Comparison of ENCODE assay signal across 29 cellular contexts in genomic region chr18:68033466-68033865, GRCh38.
A peak's percentile ranks its signal among the peaks of the same experiment; 100 is the strongest.
DNase-seq lines count a peak whose midpoint lies in the region; ATAC-seq and TF ChIP-seq lines count a peak whose summit lies in the region.
"Had no signal": no experiment of that assay in that cellular context is flagged by ENCODE, and none has a peak within 500 bp of the region (broad histone marks: within the 10 kb centered on the region; RNA-seq: fewer than 3 reads in every experiment).

No MANE protein-coding gene starts in this region.

- TF ChIP-seq CTCF in AG10803 (conservative IDR thresholded peaks at IDR 0.05; ENCODE audit: low read length) (no peak), IMR-90 (conservative IDR thresholded peaks at IDR 0.05; ENCODE audit: low read depth, low read length) (no peak), brain microvascular endothelial cell (IDR thresholded peaks at IDR 0.05; ENCODE audit: low read depth, low read length, missing control alignments) (no peak)

- no peak for TF ChIP-seq POLR2A in IMR-90 (IDR thresholded peaks at IDR 0.05; ENCODE audit: low read depth, low read length)

- no peak overlapping the region for H2AK9ac ChIP-seq in IMR-90 (replicated peaks; ENCODE audit: low read depth, low read length, poor library complexity)

- H3K23ac ChIP-seq in IMR-90 (ENCODE audit: low read depth, low read length) = no peak overlapping the region

- BruUV-seq in IMR-90 (replicated peaks; lab: Mats Ljungman, UMichigan) = no TSS peak

- H3K79me1 ChIP-seq in IMR-90 (ENCODE audit: low read depth in 1 of 2, low read length in 2 of 2) = no peaks in the 10 kb centered on the region

- no peak overlapping the region for H3K9ac ChIP-seq in IMR-90 (ENCODE audit: low read depth, low read length)
- H3K9ac ChIP-seq: BLaER1 had no signal

- no peak overlapping the region for H2BK5ac ChIP-seq in IMR-90 (ENCODE audit: low read depth, low read length, poor library complexity, severe bottlenecking)

- H3K27ac Mint-ChIP-seq in activated CD8-positive, alpha-beta T cell treated with anti-CD3 and anti-CD28 coated beads, Interleukin-2, amount 10 ng/mL, durations not matched to agents 7 days and 5 days = no peak overlapping the region
- H3K27ac Mint-ChIP-seq: activated naive CD8-positive, alpha-beta T cell treated with anti-CD3 and anti-CD28 coated beads, Interleukin-2, amount 50 U/mL, for 24 hours; H9; IgD-negative memory B cell; stimulated activated effector memory CD8-positive, alpha-beta T cell treated with anti-CD3 and anti-CD28 coated beads, Interleukin-12 subunit alpha, Interleukin-12 subunit beta, amount 100 ng/mL, for 72 hours; T-helper 17 cell had no signal

- H3K18ac ChIP-seq in IMR-90 (ENCODE audit: low read depth, low read length) = no peak overlapping the region

- no peak overlapping the region for H3K14ac ChIP-seq in IMR-90 (replicated peaks; ENCODE audit: low read depth, low read length)

- no peak for TF ChIP-seq RAD21 in IMR-90 (IDR thresholded peaks at IDR 0.05; ENCODE audit: low read length)

- no peak overlapping the region for H2AFZ ChIP-seq in IMR-90 (replicated peaks; ENCODE audit: low read length, poor library complexity)

- dilution Hi-C loops in IMR-90 (cut with HindIII; ENCODE audit: low sequenced_read_pairs, unreplicated experiment) = no loop called here

- no peak overlapping the region for H3K4ac ChIP-seq in IMR-90 (ENCODE audit: low read depth, low read length)

- H3K27ac ChIP-seq in IMR-90 (ENCODE audit: insufficient read depth, low read length) = no peak overlapping the region
- no peak overlapping the region for H3K27ac ChIP-seq in brain microvascular endothelial cell
- H3K27ac ChIP-seq: BLaER1, body of pancreas, pancreas, transverse colon had no signal

- no peak overlapping the region for H3K4me3 ChIP-seq in AG10803 (ENCODE audit: low read length)
- H3K4me3 ChIP-seq in IMR-90 (ENCODE audit: insufficient read depth, low read depth, low read length) = no peak overlapping the region
- H3K4me3 ChIP-seq in brain microvascular endothelial cell (ENCODE audit: low read depth, low read length) = no peak overlapping the region
- H3K4me3 ChIP-seq: BLaER1, body of pancreas, pancreas, transverse colon had no signal

- H3K9me3 Mint-ChIP-seq in activated CD8-positive, alpha-beta T cell treated with anti-CD3 and anti-CD28 coated beads, Interleukin-2, amount 10 ng/mL, durations not matched to agents 7 days and 5 days (ENCODE audit: insufficient read depth) = no peaks in the 10 kb centered on the region
- H3K9me3 Mint-ChIP-seq: activated naive CD8-positive, alpha-beta T cell treated with anti-CD3 and anti-CD28 coated beads, Interleukin-2, amount 50 U/mL, for 24 hours; H9; IgD-negative memory B cell; neural crest cell; stimulated activated effector memory CD8-positive, alpha-beta T cell treated with anti-CD3 and anti-CD28 coated beads, Interleukin-12 subunit alpha, Interleukin-12 subunit beta, amount 100 ng/mL, for 72 hours had no signal

- no peak overlapping the region for H2BK20ac ChIP-seq in IMR-90 (ENCODE audit: low read depth, low read length)

- H4K5ac ChIP-seq in IMR-90 (ENCODE audit: low read depth, low read length) = no peak overlapping the region

- no peaks in the 10 kb centered on the region for H3K27me3 Mint-ChIP-seq in activated CD8-positive, alpha-beta T cell treated with anti-CD3 and anti-CD28 coated beads, Interleukin-2, amount 10 ng/mL, durations not matched to agents 7 days and 5 days (ENCODE audit: low read depth)
- H3K27me3 Mint-ChIP-seq: activated naive CD8-positive, alpha-beta T cell treated with anti-CD3 and anti-CD28 coated beads, Interleukin-2, amount 50 U/mL, for 24 hours; IgD-negative memory B cell; T-helper 17 cell had no signal

- CTCF ChIA-PET in IMR-90 (lab: Yijun Ruan, JAX) = no interaction called here
- CTCF ChIA-PET in activated CD8-positive, alpha-beta T cell treated with anti-CD3 and anti-CD28 coated beads, Interleukin-2, amount 10 ng/mL, durations not matched to agents 7 days and 5 days (lab: Charles Lee) = no interaction called here

- 43% methylated on average over 1 of the region's 5 CpGs; no CpG with 5 or more reads in 1 of the 2 experiments for WGBS in IMR-90 (ENCODE audit: extremely low coverage in 2 of 2, insufficient read length in 1 of 2), 2 experiments

- ATAC-seq in IMR-90 (ENCODE audit: low read depth) (no peak), HG03039 (IDR thresholded peaks at IDR 0.05; ENCODE audit: unreplicated experiment) (no peak), HG02981 (IDR thresholded peaks at IDR 0.05; ENCODE audit: unreplicated experiment) (no peak)
- no peak for ATAC-seq in activated CD8-positive, alpha-beta T cell treated with anti-CD3 and anti-CD28 coated beads, Interleukin-2, amount 10 ng/mL, durations not matched to agents 7 days and 5 days
- ATAC-seq: activated naive CD8-positive, alpha-beta T cell treated with anti-CD3 and anti-CD28 coated beads, Interleukin-2, amount 50 U/mL, for 24 hours; body of pancreas; left cardiac atrium; pancreas; stimulated activated effector memory CD8-positive, alpha-beta T cell treated with anti-CD3 and anti-CD28 coated beads, Interleukin-12 subunit alpha, Interleukin-12 subunit beta, amount 100 ng/mL, for 72 hours; T-helper 17 cell had no signal

- no peaks in the 10 kb centered on the region for H4K20me1 ChIP-seq in IMR-90 (ENCODE audit: insufficient read depth, low read length)
- H4K20me1 ChIP-seq: BLaER1 had no signal

- no peaks in the 10 kb centered on the region for H3K9me3 ChIP-seq in IMR-90 (ENCODE audit: control insufficient read depth, insufficient read depth, low read length)
- H3K9me3 ChIP-seq: BLaER1, body of pancreas, pancreas, transverse colon had no signal

- no peak overlapping the region for H3K4me2 ChIP-seq in IMR-90 (ENCODE audit: low read depth, low read length)
- H3K4me2 ChIP-seq: BLaER1 had no signal

- no peak overlapping the region for H2BK15ac ChIP-seq in IMR-90 (ENCODE audit: low read depth, low read length)

- no peaks in the 10 kb centered on the region for H3K9me1 ChIP-seq in IMR-90 (ENCODE audit: insufficient read depth, low read length)

- no peak overlapping the region for H3K56ac ChIP-seq in IMR-90 (ENCODE audit: extremely low read depth, insufficient read depth, low read length)

- H3K36me3 Mint-ChIP-seq in activated CD8-positive, alpha-beta T cell treated with anti-CD3 and anti-CD28 coated beads, Interleukin-2, amount 10 ng/mL, durations not matched to agents 7 days and 5 days (ENCODE audit: low read depth) = no peaks in the 10 kb centered on the region
- H3K36me3 Mint-ChIP-seq: IgD-negative memory B cell; stimulated activated effector memory CD8-positive, alpha-beta T cell treated with anti-CD3 and anti-CD28 coated beads, Interleukin-12 subunit alpha, Interleukin-12 subunit beta, amount 100 ng/mL, for 72 hours had no signal

- H3K36me3 ChIP-seq in IMR-90 (ENCODE audit: control insufficient read depth, insufficient read depth, low read length) (no peaks in the 10 kb centered on the region), brain microvascular endothelial cell (replicated peaks) (no peaks in the 10 kb centered on the region)
- H3K36me3 ChIP-seq: BLaER1, pancreas, transverse colon had no signal

- in situ Hi-C loops in IMR-90 (cut with MboI; ENCODE audit: low sequenced_read_pairs) = no loop called here
- in situ Hi-C loops in brain microvascular endothelial cell (cut with HindIII; ENCODE audit: low pct_ligation_motif_present, low sequenced_read_pairs) = no loop called here

- no peak overlapping the region for H2AK5ac ChIP-seq in IMR-90 (ENCODE audit: low read depth, low read length)

- H3K4me3 Mint-ChIP-seq in activated CD8-positive, alpha-beta T cell treated with anti-CD3 and anti-CD28 coated beads, Interleukin-2, amount 10 ng/mL, durations not matched to agents 7 days and 5 days = no peak overlapping the region
- H3K4me3 Mint-ChIP-seq: activated naive CD8-positive, alpha-beta T cell treated with anti-CD3 and anti-CD28 coated beads, Interleukin-2, amount 50 U/mL, for 24 hours; H9; IgD-negative memory B cell; neural crest cell; stimulated activated effector memory CD8-positive, alpha-beta T cell treated with anti-CD3 and anti-CD28 coated beads, Interleukin-12 subunit alpha, Interleukin-12 subunit beta, amount 100 ng/mL, for 72 hours; T-helper 17 cell had no signal

- no peak overlapping the region for H4K8ac ChIP-seq in IMR-90 (ENCODE audit: low read depth in 2 of 2, low read length in 2 of 2)

- POLR2A ChIA-PET in IMR-90 (lab: Charles Lee; ENCODE audit: unreplicated experiment) = no interaction called here
- POLR2A ChIA-PET in activated CD8-positive, alpha-beta T cell treated with anti-CD3 and anti-CD28 coated beads, Interleukin-2, amount 10 ng/mL, durations not matched to agents 7 days and 5 days (lab: Charles Lee) = no interaction called here

- DNase-seq in AG10803 (ENCODE audit: low read depth) = peak; percentile 76
- DNase-seq in IMR-90 = peak; percentile 7
- DNase-seq in brain microvascular endothelial cell = peak; percentile 20
- peak; percentile 24 for DNase-seq in fibroblast of the conjunctiva (ENCODE audit: low read depth)
- no peak for DNase-seq in NCI-H2227 (lab: John Stamatoyannopoulos, UW; ENCODE audit: unreplicated experiment)
- no peak for DNase-seq in activated CD8-positive, alpha-beta T cell treated with anti-CD3 and anti-CD28 coated beads, Interleukin-2, amount 10 ng/mL, durations not matched to agents 7 days and 5 days
- DNase-seq: ACHN; activated CD4-positive, alpha-beta T cell treated with anti-CD3 and anti-CD28 coated beads, Interleukin-2, amount 50 U/mL, for 4 hours; activated naive CD8-positive, alpha-beta T cell treated with anti-CD3 and anti-CD28 coated beads, Interleukin-2, amount 50 U/mL, for 24 hours; activated T-cell treated with anti-CD3 and anti-CD28 coated beads, Interleukin-2, amount 50 U/mL, for 48 hours; body of pancreas; DMS 273 treated with DMSO at 0.1 percent for 48 hours; effector CD4-positive, alpha-beta T cell; H9; left cardiac atrium; NCI-H1092; NCI-H187; NCI-H2171; NCI-H524; pancreas; Right ventricle myocardium superior; T-helper 17 cell; transverse colon had no signal

- no peak overlapping the region for H2BK120ac ChIP-seq in IMR-90 (ENCODE audit: low read depth, low read length)

- H3K27me3 ChIP-seq in IMR-90 (ENCODE audit: control insufficient read depth, insufficient read depth, low read length) (no peaks in the 10 kb centered on the region), brain microvascular endothelial cell (replicated peaks) (no peaks in the 10 kb centered on the region)
- H3K27me3 ChIP-seq: BLaER1, body of pancreas, transverse colon had no signal

- H4K91ac ChIP-seq in IMR-90 (ENCODE audit: insufficient read depth, low read depth, low read length) = no peak overlapping the region

- intact Hi-C loops in IMR-90 (cut with micrococcal nuclease) = no loop called here

- H3K4me1 ChIP-seq in IMR-90 (ENCODE audit: control insufficient read depth, insufficient read depth, low read length) = peaks cover 4% of the 10 kb centered on the region
- H3K4me1 ChIP-seq: BLaER1, body of pancreas, pancreas had no signal

- no peaks in the 10 kb centered on the region for H3K4me1 Mint-ChIP-seq in activated CD8-positive, alpha-beta T cell treated with anti-CD3 and anti-CD28 coated beads, Interleukin-2, amount 10 ng/mL, durations not matched to agents 7 days and 5 days (ENCODE audit: low read depth)
- H3K4me1 Mint-ChIP-seq: activated naive CD8-positive, alpha-beta T cell treated with anti-CD3 and anti-CD28 coated beads, Interleukin-2, amount 50 U/mL, for 24 hours; H9; IgD-negative memory B cell; neural crest cell; stimulated activated effector memory CD8-positive, alpha-beta T cell treated with anti-CD3 and anti-CD28 coated beads, Interleukin-12 subunit alpha, Interleukin-12 subunit beta, amount 100 ng/mL, for 72 hours; T-helper 17 cell had no signal

Comparison
In these comparisons a context has a peak if more than half of its experiments do, and no peak if none do; other contexts are left out.
1. DNase-seq: peak in AG10803 (single experiment), IMR-90 (single experiment), brain microvascular endothelial cell (single experiment) and fibroblast of the conjunctiva (single experiment); none in NCI-H2227 (single experiment) and activated CD8-positive, alpha-beta T cell treated with anti-CD3 and anti-CD28 coated beads, Interleukin-2, amount 10 ng/mL, durations not matched to agents 7 days and 5 days (single experiment).